Comparison of ENCODE assay signal across 24 cellular contexts in the genomic region with DNA sequence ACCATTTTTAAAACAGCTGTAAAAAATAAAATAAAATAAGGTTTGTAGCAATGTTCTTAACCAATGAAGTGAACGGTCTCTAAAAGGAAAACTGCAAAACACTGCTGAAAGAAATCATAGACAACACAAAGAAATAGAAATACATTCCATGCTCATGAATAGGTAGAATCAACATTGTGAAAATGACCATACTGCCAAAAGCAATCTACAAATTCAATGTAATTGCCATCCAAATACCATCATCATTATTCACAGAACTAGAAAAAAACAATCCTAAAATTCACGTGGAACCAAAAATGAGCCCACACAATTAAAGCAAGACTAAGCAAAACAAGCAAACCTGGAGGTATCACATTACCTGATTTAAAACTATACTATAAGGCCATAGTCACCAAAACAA.
A peak's percentile ranks its signal among the peaks of the same experiment; 100 is the strongest.
DNase-seq lines count a peak whose midpoint lies in the region; TF ChIP-seq lines count a peak whose summit lies in the region.
"Had no signal": no experiment of that assay in that cellular context is flagged by ENCODE, and none has a peak within 500 bp of the region (broad histone marks: within the 10 kb centered on the region; RNA-seq: fewer than 3 reads in every experiment).

No MANE protein-coding gene starts in this region.

- H3K4me1 Mint-ChIP-seq in endodermal cell: peaks cover 17% of the 10 kb centered on the region

- no peaks in the 10 kb centered on the region for H3K27me3 Mint-ChIP-seq in endodermal cell (ENCODE audit: insufficient read depth)
- H3K27me3 Mint-ChIP-seq: CD4-positive, alpha-beta T cell had no signal

- H3K9ac ChIP-seq in endodermal cell (ENCODE audit: extremely low read depth, low read length, poor library complexity, severe bottlenecking): no peak overlapping the region
- H3K9ac ChIP-seq: BLaER1 had no signal

- DNase-seq in EH (ENCODE audit: low read depth) (peak; percentile 71), LHCN-M2 (ENCODE audit: low read depth) (peak; percentile 21), endodermal cell (no peak), iris pigment epithelial cell (ENCODE audit: low read depth) (peak; percentile 11), superior temporal gyrus (ENCODE audit: extremely low spot score) (no peak), NCI-H82 (lab: John Stamatoyannopoulos, UW) (no peak), GM19238 (ENCODE audit: insufficient read length, low spot score) (no peak), cerebellum (ENCODE audit: low spot score) (no peak)
- DNase-seq: Caco-2; CD4-positive, alpha-beta T cell; DMS 273 treated with DMSO at 0.1 percent for 48 hours; DMS79 treated with DMSO at 0.1 percent for 48 hours; KBM-7; MV-4-11; NCI-H1105 treated with DMSO at 0.1 percent for 48 hours; NCI-H2029 treated with DMSO at 0.1 percent for 48 hours; NCI-H2171; NCI-H345; NCI-H524; NCI-H774; Peyer's patch had no signal

- peak overlapping the region; percentile 13 for H3K4me3 ChIP-seq in endodermal cell (ENCODE audit: low read length)
- H3K4me3 ChIP-seq: BLaER1, Peyer's patch, SJSA1 had no signal

- H3K9me3 ChIP-seq in endodermal cell (ENCODE audit: control insufficient read depth, low read length): peaks cover 61% of the 10 kb centered on the region

- H3K27me3 ChIP-seq in endodermal cell (ENCODE audit: control insufficient read depth, insufficient read depth, low read length, poor library complexity, severe bottlenecking): no peaks in the 10 kb centered on the region
- H3K27me3 ChIP-seq: BLaER1, Peyer's patch, SJSA1 had no signal

- H3K36me3 Mint-ChIP-seq in endodermal cell (ENCODE audit: low read depth): peaks cover 78% of the 10 kb centered on the region

- peaks cover 63% of the 10 kb centered on the region for H3K9me3 Mint-ChIP-seq in endodermal cell

- H3K27ac Mint-ChIP-seq in endodermal cell: no peak overlapping the region
- H3K27ac Mint-ChIP-seq: CD4-positive, alpha-beta T cell had no signal

- H3K36me3 ChIP-seq in endodermal cell (ENCODE audit: control insufficient read depth, insufficient read depth, low read length): peaks cover 34% of the 10 kb centered on the region
- H3K36me3 ChIP-seq: BLaER1, Peyer's patch, SJSA1 had no signal

- no peaks in the 10 kb centered on the region for H3K4me1 ChIP-seq in endodermal cell (ENCODE audit: control insufficient read depth, insufficient read depth, low read length)
- H3K4me1 ChIP-seq: Caco-2, Peyer's patch, SJSA1 had no signal

- H3K4me3 Mint-ChIP-seq in endodermal cell: no peak overlapping the region
- H3K4me3 Mint-ChIP-seq: CD4-positive, alpha-beta T cell had no signal

- TF ChIP-seq CTCF in endodermal cell (conservative IDR thresholded peaks at IDR 0.05): no peak

- 86 to 93% methylated on average over 1 to 2 of the region's 2 CpGs for whole genome bisulfite sequencing in endodermal cell (ENCODE audit: insufficient coverage in 1 of 2, insufficient read length in 1 of 2), 2 experiments

- no peak overlapping the region for H3K27ac ChIP-seq in endodermal cell (ENCODE audit: low read depth, low read length)
- H3K27ac ChIP-seq: BLaER1, HL-60, Peyer's patch, SJSA1 had no signal

Comparison
In these comparisons a context has a peak if more than half of its experiments do, and no peak if none do; other contexts are left out.
1. DNase-seq: peak in EH (single experiment), LHCN-M2 (single experiment) and iris pigment epithelial cell (single experiment); none in endodermal cell (single experiment), superior temporal gyrus (single experiment), NCI-H82 (single experiment), GM19238 (single experiment) and cerebellum (single experiment).